ENCODE assay signal across 1 cellular context in genomic region chr4:128488055-128488705, GRCh38.
TF ChIP-seq lines count a peak whose summit lies in the region.

No MANE protein-coding gene starts in this region.

TF ChIP-seq in HepG2, 621 proteins besides CTCF, POLR2A, EP300 and RAD21 (continued from another document):
- TF ChIP-seq FOSL2 (CRISPR knock-in tag; IDR thresholded peaks at IDR 0.05) (no peak), MATR3 (CRISPR knock-in tag; IDR thresholded peaks at IDR 0.05) (no peak), KDM1A (CRISPR knock-in tag; IDR thresholded peaks at IDR 0.05) (no peak)
